1 cellular context compared by ENCODE assay signal in the genomic region with DNA sequence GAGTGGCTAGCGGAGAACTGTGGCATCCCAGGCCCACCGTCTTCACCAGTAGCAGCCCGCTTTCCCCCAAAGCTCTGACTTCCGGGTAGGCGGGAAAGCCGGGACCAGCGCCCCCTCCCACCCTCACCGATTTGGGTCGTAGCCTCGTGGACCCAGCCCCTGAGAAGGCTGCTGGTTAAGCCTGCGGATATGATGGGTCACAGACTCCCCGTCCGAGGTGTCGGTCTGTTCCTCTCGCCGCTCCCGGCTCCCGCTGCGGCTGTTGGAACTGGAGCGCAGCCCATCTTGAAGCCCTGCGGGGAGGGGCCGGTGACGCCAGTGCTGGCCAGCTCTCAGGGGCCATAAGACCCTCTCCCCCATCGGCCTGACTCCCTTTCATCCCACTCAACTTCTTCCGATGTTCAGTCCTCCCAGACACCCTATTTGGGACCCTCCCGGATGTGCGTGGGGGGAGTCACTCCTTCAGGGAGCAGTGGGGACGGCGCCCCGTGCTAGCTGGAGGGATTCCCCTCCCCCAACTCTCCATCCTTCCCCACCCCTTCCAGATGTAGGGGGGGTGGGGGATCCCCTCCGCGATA.
TF ChIP-seq lines count a peak whose summit lies in the region.

No MANE protein-coding gene starts in this region.

TF ChIP-seq in HepG2, 621 proteins besides CTCF, POLR2A, EP300 and RAD21 (continued from another document and continues in another):
- TF ChIP-seq, protein P1, sequence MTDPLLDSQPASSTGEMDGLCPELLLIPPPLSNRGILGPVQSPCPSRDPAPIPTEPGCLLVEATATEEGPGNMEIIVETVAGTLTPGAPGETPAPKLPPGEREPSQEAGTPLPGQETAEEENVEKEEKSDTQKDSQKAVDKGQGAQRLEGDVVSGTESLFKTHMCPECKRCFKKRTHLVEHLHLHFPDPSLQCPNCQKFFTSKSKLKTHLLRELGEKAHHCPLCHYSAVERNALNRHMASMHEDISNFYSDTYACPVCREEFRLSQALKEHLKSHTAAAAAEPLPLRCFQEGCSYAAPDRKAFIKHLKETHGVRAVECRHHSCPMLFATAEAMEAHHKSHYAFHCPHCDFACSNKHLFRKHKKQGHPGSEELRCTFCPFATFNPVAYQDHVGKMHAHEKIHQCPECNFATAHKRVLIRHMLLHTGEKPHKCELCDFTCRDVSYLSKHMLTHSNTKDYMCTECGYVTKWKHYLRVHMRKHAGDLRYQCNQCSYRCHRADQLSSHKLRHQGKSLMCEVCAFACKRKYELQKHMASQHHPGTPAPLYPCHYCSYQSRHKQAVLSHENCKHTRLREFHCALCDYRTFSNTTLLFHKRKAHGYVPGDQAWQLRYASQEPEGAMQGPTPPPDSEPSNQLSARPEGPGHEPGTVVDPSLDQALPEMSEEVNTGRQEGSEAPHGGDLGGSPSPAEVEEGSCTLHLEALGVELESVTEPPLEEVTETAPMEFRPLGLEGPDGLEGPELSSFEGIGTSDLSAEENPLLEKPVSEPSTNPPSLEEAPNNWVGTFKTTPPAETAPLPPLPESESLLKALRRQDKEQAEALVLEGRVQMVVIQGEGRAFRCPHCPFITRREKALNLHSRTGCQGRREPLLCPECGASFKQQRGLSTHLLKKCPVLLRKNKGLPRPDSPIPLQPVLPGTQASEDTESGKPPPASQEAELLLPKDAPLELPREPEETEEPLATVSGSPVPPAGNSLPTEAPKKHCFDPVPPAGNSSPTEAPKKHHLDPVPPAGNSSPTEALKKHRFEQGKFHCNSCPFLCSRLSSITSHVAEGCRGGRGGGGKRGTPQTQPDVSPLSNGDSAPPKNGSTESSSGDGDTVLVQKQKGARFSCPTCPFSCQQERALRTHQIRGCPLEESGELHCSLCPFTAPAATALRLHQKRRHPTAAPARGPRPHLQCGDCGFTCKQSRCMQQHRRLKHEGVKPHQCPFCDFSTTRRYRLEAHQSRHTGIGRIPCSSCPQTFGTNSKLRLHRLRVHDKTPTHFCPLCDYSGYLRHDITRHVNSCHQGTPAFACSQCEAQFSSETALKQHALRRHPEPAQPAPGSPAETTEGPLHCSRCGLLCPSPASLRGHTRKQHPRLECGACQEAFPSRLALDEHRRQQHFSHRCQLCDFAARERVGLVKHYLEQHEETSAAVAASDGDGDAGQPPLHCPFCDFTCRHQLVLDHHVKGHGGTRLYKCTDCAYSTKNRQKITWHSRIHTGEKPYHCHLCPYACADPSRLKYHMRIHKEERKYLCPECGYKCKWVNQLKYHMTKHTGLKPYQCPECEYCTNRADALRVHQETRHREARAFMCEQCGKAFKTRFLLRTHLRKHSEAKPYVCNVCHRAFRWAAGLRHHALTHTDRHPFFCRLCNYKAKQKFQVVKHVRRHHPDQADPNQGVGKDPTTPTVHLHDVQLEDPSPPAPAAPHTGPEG (CRISPR knock-in tag; IDR thresholded peaks at IDR 0.05): no peak; the same call in 1 of the 2 replicates
- TF ChIP-seq, protein P2, sequence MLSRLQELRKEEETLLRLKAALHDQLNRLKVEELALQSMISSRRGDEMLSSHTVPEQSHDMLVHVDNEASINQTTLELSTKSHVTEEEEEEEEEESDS (CRISPR knock-in tag; IDR thresholded peaks at IDR 0.05; ENCODE audit: borderline replicate concordance): no peak
- no peak for TF ChIP-seq RAD51 (IDR thresholded peaks at IDR 0.05; ENCODE audit: borderline replicate concordance)
- no peak for TF ChIP-seq ZNF891 (CRISPR knock-in tag; IDR thresholded peaks at IDR 0.05)
- TF ChIP-seq DNMT1 (CRISPR knock-in tag; IDR thresholded peaks at IDR 0.05): no peak
- no peak for TF ChIP-seq ETV5 (CRISPR knock-in tag; IDR thresholded peaks at IDR 0.05; ENCODE audit: borderline replicate concordance)
- no peak for TF ChIP-seq RFX5 (IDR thresholded peaks at IDR 0.05; ENCODE audit: low read depth, low read length)
- no peak for TF ChIP-seq REPIN1 (CRISPR knock-in tag; IDR thresholded peaks at IDR 0.05; ENCODE audit: borderline replicate concordance, low read depth)
- no peak for TF ChIP-seq ZNF33B (CRISPR knock-in tag; IDR thresholded peaks at IDR 0.05)
- no peak for TF ChIP-seq NR1H2 (CRISPR knock-in tag; IDR thresholded peaks at IDR 0.05; ENCODE audit: borderline replicate concordance, low read depth)
- TF ChIP-seq ZNF510 (CRISPR knock-in tag; IDR thresholded peaks at IDR 0.05; ENCODE audit: low read depth): no peak
- TF ChIP-seq ZSCAN22 (CRISPR knock-in tag; IDR thresholded peaks at IDR 0.05): peak; percentile 67; the same call in 1 of the 2 replicates
- TF ChIP-seq HHEX (CRISPR knock-in tag; IDR thresholded peaks at IDR 0.05): no peak; the same call in 1 of the 2 replicates
- no peak for TF ChIP-seq ZNF780A (CRISPR knock-in tag; IDR thresholded peaks at IDR 0.05)
- TF ChIP-seq, protein P3, sequence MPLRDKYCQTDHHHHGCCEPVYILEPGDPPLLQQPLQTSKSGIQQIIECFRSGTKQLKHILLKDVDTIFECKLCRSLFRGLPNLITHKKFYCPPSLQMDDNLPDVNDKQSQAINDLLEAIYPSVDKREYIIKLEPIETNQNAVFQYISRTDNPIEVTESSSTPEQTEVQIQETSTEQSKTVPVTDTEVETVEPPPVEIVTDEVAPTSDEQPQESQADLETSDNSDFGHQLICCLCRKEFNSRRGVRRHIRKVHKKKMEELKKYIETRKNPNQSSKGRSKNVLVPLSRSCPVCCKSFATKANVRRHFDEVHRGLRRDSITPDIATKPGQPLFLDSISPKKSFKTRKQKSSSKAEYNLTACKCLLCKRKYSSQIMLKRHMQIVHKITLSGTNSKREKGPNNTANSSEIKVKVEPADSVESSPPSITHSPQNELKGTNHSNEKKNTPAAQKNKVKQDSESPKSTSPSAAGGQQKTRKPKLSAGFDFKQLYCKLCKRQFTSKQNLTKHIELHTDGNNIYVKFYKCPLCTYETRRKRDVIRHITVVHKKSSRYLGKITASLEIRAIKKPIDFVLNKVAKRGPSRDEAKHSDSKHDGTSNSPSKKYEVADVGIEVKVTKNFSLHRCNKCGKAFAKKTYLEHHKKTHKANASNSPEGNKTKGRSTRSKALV (CRISPR knock-in tag; IDR thresholded peaks at IDR 0.05): no peak
- no peak; the same call in 1 of the 2 replicates for TF ChIP-seq ZSCAN31 (CRISPR knock-in tag; IDR thresholded peaks at IDR 0.05; ENCODE audit: low read depth)
- TF ChIP-seq DBP (CRISPR knock-in tag; IDR thresholded peaks at IDR 0.05; ENCODE audit: not compliant biosample characterization): no peak
- TF ChIP-seq MTF2 (CRISPR knock-in tag; IDR thresholded peaks at IDR 0.05; ENCODE audit: borderline replicate concordance): 0 out of 2 replicates have a peak, but pooled peaks have one; percentile 85
- no peak for TF ChIP-seq GTF2F1 (IDR thresholded peaks at IDR 0.05; ENCODE audit: low read length)
- TF ChIP-seq KLF15 (CRISPR knock-in tag; IDR thresholded peaks at IDR 0.05; ENCODE audit: borderline replicate concordance): no peak
- TF ChIP-seq, protein P4, sequence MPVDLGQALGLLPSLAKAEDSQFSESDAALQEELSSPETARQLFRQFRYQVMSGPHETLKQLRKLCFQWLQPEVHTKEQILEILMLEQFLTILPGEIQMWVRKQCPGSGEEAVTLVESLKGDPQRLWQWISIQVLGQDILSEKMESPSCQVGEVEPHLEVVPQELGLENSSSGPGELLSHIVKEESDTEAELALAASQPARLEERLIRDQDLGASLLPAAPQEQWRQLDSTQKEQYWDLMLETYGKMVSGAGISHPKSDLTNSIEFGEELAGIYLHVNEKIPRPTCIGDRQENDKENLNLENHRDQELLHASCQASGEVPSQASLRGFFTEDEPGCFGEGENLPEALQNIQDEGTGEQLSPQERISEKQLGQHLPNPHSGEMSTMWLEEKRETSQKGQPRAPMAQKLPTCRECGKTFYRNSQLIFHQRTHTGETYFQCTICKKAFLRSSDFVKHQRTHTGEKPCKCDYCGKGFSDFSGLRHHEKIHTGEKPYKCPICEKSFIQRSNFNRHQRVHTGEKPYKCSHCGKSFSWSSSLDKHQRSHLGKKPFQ (CRISPR knock-in tag; IDR thresholded peaks at IDR 0.05; ENCODE audit: insufficient replicate concordance): no peak
- no peak for TF ChIP-seq RARG (CRISPR knock-in tag; IDR thresholded peaks at IDR 0.05; ENCODE audit: low read depth)
- TF ChIP-seq KLF16 (CRISPR knock-in tag; IDR thresholded peaks at IDR 0.05): no peak
- no peak for TF ChIP-seq JUND (CRISPR knock-in tag; IDR thresholded peaks at IDR 0.05)
- TF ChIP-seq GATAD2A (CRISPR knock-in tag; IDR thresholded peaks at IDR 0.05): no peak; the same call in 1 of the 2 replicates
- no peak for TF ChIP-seq ZC3H4 (CRISPR knock-in tag; IDR thresholded peaks at IDR 0.05; ENCODE audit: borderline replicate concordance)
- TF ChIP-seq, protein P5, sequence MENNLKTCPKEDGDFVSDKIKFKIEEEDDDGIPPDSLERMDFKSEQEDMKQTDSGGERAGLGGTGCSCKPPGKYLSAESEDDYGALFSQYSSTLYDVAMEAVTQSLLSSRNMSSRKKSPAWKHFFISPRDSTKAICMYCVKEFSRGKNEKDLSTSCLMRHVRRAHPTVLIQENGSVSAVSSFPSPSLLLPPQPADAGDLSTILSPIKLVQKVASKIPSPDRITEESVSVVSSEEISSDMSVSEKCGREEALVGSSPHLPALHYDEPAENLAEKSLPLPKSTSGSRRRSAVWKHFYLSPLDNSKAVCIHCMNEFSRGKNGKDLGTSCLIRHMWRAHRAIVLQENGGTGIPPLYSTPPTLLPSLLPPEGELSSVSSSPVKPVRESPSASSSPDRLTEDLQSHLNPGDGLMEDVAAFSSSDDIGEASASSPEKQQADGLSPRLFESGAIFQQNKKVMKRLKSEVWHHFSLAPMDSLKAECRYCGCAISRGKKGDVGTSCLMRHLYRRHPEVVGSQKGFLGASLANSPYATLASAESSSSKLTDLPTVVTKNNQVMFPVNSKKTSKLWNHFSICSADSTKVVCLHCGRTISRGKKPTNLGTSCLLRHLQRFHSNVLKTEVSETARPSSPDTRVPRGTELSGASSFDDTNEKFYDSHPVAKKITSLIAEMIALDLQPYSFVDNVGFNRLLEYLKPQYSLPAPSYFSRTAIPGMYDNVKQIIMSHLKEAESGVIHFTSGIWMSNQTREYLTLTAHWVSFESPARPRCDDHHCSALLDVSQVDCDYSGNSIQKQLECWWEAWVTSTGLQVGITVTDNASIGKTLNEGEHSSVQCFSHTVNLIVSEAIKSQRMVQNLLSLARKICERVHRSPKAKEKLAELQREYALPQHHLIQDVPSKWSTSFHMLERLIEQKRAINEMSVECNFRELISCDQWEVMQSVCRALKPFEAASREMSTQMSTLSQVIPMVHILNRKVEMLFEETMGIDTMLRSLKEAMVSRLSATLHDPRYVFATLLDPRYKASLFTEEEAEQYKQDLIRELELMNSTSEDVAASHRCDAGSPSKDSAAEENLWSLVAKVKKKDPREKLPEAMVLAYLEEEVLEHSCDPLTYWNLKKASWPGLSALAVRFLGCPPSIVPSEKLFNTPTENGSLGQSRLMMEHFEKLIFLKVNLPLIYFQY (CRISPR knock-in tag; IDR thresholded peaks at IDR 0.05; ENCODE audit: borderline replicate concordance): no peak
- no peak for TF ChIP-seq ZNF205 (CRISPR knock-in tag; IDR thresholded peaks at IDR 0.05)
- no peak for TF ChIP-seq HNRNPUL1 (IDR thresholded peaks at IDR 0.05; ENCODE audit: low read depth, low read length)
- TF ChIP-seq, protein P6, sequence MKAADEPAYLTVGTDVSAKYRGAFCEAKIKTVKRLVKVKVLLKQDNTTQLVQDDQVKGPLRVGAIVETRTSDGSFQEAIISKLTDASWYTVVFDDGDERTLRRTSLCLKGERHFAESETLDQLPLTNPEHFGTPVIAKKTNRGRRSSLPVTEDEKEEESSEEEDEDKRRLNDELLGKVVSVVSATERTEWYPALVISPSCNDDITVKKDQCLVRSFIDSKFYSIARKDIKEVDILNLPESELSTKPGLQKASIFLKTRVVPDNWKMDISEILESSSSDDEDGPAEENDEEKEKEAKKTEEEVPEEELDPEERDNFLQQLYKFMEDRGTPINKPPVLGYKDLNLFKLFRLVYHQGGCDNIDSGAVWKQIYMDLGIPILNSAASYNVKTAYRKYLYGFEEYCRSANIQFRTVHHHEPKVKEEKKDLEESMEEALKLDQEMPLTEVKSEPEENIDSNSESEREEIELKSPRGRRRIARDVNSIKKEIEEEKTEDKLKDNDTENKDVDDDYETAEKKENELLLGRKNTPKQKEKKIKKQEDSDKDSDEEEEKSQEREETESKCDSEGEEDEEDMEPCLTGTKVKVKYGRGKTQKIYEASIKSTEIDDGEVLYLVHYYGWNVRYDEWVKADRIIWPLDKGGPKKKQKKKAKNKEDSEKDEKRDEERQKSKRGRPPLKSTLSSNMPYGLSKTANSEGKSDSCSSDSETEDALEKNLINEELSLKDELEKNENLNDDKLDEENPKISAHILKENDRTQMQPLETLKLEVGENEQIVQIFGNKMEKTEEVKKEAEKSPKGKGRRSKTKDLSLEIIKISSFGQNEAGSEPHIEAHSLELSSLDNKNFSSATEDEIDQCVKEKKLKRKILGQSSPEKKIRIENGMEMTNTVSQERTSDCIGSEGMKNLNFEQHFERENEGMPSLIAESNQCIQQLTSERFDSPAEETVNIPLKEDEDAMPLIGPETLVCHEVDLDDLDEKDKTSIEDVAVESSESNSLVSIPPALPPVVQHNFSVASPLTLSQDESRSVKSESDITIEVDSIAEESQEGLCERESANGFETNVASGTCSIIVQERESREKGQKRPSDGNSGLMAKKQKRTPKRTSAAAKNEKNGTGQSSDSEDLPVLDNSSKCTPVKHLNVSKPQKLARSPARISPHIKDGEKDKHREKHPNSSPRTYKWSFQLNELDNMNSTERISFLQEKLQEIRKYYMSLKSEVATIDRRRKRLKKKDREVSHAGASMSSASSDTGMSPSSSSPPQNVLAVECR (CRISPR knock-in tag; IDR thresholded peaks at IDR 0.05; ENCODE audit: borderline replicate concordance): no peak; the same call in 1 of the 2 replicates
- TF ChIP-seq TRIM24 (CRISPR knock-in tag; IDR thresholded peaks at IDR 0.05): no peak
- no peak for TF ChIP-seq NFE2 (CRISPR knock-in tag; IDR thresholded peaks at IDR 0.05)
- TF ChIP-seq, protein P7, sequence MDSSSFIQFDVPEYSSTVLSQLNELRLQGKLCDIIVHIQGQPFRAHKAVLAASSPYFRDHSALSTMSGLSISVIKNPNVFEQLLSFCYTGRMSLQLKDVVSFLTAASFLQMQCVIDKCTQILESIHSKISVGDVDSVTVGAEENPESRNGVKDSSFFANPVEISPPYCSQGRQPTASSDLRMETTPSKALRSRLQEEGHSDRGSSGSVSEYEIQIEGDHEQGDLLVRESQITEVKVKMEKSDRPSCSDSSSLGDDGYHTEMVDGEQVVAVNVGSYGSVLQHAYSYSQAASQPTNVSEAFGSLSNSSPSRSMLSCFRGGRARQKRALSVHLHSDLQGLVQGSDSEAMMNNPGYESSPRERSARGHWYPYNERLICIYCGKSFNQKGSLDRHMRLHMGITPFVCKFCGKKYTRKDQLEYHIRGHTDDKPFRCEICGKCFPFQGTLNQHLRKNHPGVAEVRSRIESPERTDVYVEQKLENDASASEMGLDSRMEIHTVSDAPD (CRISPR knock-in tag; IDR thresholded peaks at IDR 0.05): 0 out of 2 replicates have a peak, but pooled peaks have one; percentile 27
- no peak for TF ChIP-seq GTF3A (CRISPR knock-in tag; conservative IDR thresholded peaks at IDR 0.05)
- TF ChIP-seq ZNF660 (CRISPR knock-in tag; IDR thresholded peaks at IDR 0.05; ENCODE audit: borderline replicate concordance, low read depth): no peak
- TF ChIP-seq ZNF251 (CRISPR knock-in tag; IDR thresholded peaks at IDR 0.05): no peak
- TF ChIP-seq EZH2 (conservative IDR thresholded peaks at IDR 0.05; ENCODE audit: low read depth, low read length): no peak
- no peak for TF ChIP-seq ZNF382 (CRISPR knock-in tag; IDR thresholded peaks at IDR 0.05; ENCODE audit: borderline replicate concordance)
- TF ChIP-seq TBP (CRISPR knock-in tag; IDR thresholded peaks at IDR 0.05): no peak
- TF ChIP-seq HES4 (CRISPR knock-in tag; IDR thresholded peaks at IDR 0.05; ENCODE audit: borderline replicate concordance): no peak
- TF ChIP-seq CC2D1A (CRISPR knock-in tag; IDR thresholded peaks at IDR 0.05): no peak
